In the genomic region with DNA sequence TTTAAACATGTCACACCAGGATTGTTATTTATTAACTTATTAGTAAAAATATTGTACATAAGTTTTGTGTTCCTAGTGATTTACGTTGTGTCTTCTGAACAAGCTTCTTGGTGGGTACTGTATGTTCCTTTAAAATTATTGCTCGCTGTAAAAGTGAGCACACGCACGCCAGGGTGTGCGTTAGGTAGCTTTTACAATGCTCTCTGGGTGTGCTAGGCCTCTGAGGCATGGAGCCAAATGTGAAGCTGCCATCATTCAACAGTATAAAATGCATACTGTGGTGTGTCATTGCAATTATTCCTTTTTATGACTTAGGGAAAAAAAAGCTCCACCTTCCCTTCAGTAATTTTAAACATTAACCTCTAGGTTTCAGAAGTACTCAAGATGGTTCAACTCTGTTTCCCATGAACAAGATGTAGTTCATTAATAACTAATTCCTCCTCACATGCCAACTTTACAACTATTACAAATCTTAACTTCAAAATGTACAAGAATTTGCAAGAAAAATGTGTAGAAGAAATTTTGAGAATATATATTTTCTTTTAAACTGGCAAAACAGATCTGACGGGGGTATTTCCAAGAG, we compare ENCODE assay signal across 14 cellular contexts. TPM values are rescaled to one million over a fixed set of nuclear protein-coding genes. Genes with fewer than 3 reads are reported as not detected.
"Had no signal": no experiment of that assay in that cellular context is flagged by ENCODE, and none has a peak within 500 bp of the region (broad histone marks: within the 10 kb centered on the region; RNA-seq: fewer than 3 reads in every experiment).

No MANE protein-coding gene starts in this region.

- H3K27ac Mint-ChIP-seq: activated CD8-positive, alpha-beta T cell treated with anti-CD3 and anti-CD28 coated beads, Interleukin-2, amount 10 ng/mL, durations not matched to agents 7 days and 5 days; activated naive CD8-positive, alpha-beta T cell treated with anti-CD3 and anti-CD28 coated beads, Interleukin-2, amount 50 U/mL, for 24 hours; activated T-helper 1 cell treated with anti-CD3 and anti-CD28 coated beads, Interleukin-12 subunit alpha, Interleukin-12 subunit beta, Interleukin-2, Interleukin-4 antibody, amounts not matched to agents 30 ng/mL and 10 ng/mL and 1 ng/mL, durations not matched to agents 14 hours and 24 hours and 36 hours; memory B cell had no signal

- H3K4me1 ChIP-seq: ascending aorta, left ventricle myocardium inferior, vagina had no signal

- H3K9me3 Mint-ChIP-seq: activated naive CD8-positive, alpha-beta T cell treated with anti-CD3 and anti-CD28 coated beads, Interleukin-2, amount 50 U/mL, for 24 hours; activated T-helper 1 cell treated with anti-CD3 and anti-CD28 coated beads, Interleukin-12 subunit alpha, Interleukin-12 subunit beta, Interleukin-2, Interleukin-4 antibody, amounts not matched to agents 30 ng/mL and 10 ng/mL and 1 ng/mL, durations not matched to agents 14 hours and 24 hours and 36 hours; memory B cell had no signal

- H3K27ac ChIP-seq: ascending aorta, left ventricle myocardium inferior, ovary, vagina had no signal

- H3K4me3 Mint-ChIP-seq: activated CD8-positive, alpha-beta T cell treated with anti-CD3 and anti-CD28 coated beads, Interleukin-2, amount 10 ng/mL, durations not matched to agents 7 days and 5 days; activated naive CD8-positive, alpha-beta T cell treated with anti-CD3 and anti-CD28 coated beads, Interleukin-2, amount 50 U/mL, for 24 hours; activated T-helper 1 cell treated with anti-CD3 and anti-CD28 coated beads, Interleukin-12 subunit alpha, Interleukin-12 subunit beta, Interleukin-2, Interleukin-4 antibody, amounts not matched to agents 30 ng/mL and 10 ng/mL and 1 ng/mL, durations not matched to agents 14 hours and 24 hours and 36 hours; memory B cell had no signal

- DNase-seq: activated CD4-positive, alpha-beta T cell treated with anti-CD3 and anti-CD28 coated beads for 48 hours; activated CD8-positive, alpha-beta memory T cell treated with anti-CD3 and anti-CD28 coated beads, Interleukin-2, amount 50 U/mL, for 48 hours; activated CD8-positive, alpha-beta T cell treated with anti-CD3 and anti-CD28 coated beads, Interleukin-2, amount 10 ng/mL, durations not matched to agents 7 days and 5 days; activated naive CD4-positive, alpha-beta T cell treated with Interleukin-2 at 50 U/mL for 16 hours; activated naive CD8-positive, alpha-beta T cell treated with anti-CD3 and anti-CD28 coated beads, Interleukin-2, amount 50 U/mL, for 24 hours; foreskin melanocyte; head of caudate nucleus; left ventricle myocardium inferior; ovary; T1000 had no signal

- H3K36me3 ChIP-seq: ascending aorta, left ventricle myocardium inferior, ovary, vagina had no signal

- ATAC-seq: activated CD8-positive, alpha-beta T cell treated with anti-CD3 and anti-CD28 coated beads, Interleukin-2, amount 10 ng/mL, durations not matched to agents 7 days and 5 days; activated naive CD8-positive, alpha-beta T cell treated with anti-CD3 and anti-CD28 coated beads, Interleukin-2, amount 50 U/mL, for 24 hours had no signal

- H3K36me3 Mint-ChIP-seq: memory B cell had no signal

- H3K4me1 Mint-ChIP-seq: activated naive CD8-positive, alpha-beta T cell treated with anti-CD3 and anti-CD28 coated beads, Interleukin-2, amount 50 U/mL, for 24 hours; memory B cell had no signal

- H3K4me3 ChIP-seq: ascending aorta, left ventricle myocardium inferior, ovary, vagina had no signal

- H3K27me3 Mint-ChIP-seq: activated naive CD8-positive, alpha-beta T cell treated with anti-CD3 and anti-CD28 coated beads, Interleukin-2, amount 50 U/mL, for 24 hours; memory B cell had no signal

- H3K27me3 ChIP-seq: ascending aorta, ovary, vagina had no signal

- H3K9me3 ChIP-seq: ascending aorta, left ventricle myocardium inferior, ovary, vagina had no signal

RNA-seq across cellular contexts. Expression of a gene that starts 42.4 kb away (rescaled TPM):
- total RNA-seq: activated CD8-positive, alpha-beta T cell treated with anti-CD3 and anti-CD28 coated beads, Interleukin-2, amount 10 ng/mL, durations not matched to agents 7 days and 5 days; activated T-helper 1 cell treated with anti-CD3 and anti-CD28 coated beads, Interleukin-12 subunit alpha, Interleukin-12 subunit beta, Interleukin-2, Interleukin-4 antibody, amounts not matched to agents 30 ng/mL and 10 ng/mL and 1 ng/mL, durations not matched to agents 14 hours and 24 hours and 36 hours; ascending aorta; left ventricle myocardium inferior; ovary; vagina had no signal
- polyA plus RNA-seq: ovary had no signal
